ENCODE assay signal across 18 cellular contexts in genomic region chr10:30357075-30357801, GRCh38. TPM values are rescaled to one million over a fixed set of nuclear protein-coding genes. Genes with fewer than 3 reads are reported as not detected.
A peak's percentile ranks its signal among the peaks of the same experiment; 100 is the strongest.
DNase-seq lines count a peak whose midpoint lies in the region; ATAC-seq, FAIRE-seq and TF ChIP-seq lines count a peak whose summit lies in the region.
"Had no signal": no experiment of that assay in that cellular context is flagged by ENCODE, and none has a peak within 500 bp of the region (broad histone marks: within the 10 kb centered on the region; RNA-seq: fewer than 3 reads in every experiment).

No MANE protein-coding gene starts in this region.

- in situ Hi-C loops in KBM-7 (cut with MboI; ENCODE audit: low pct_unique_long_range_greater_than_20kb, low sequenced_read_pairs) = no loop called here

- H3K4me3 ChIP-seq in Peyer's patch = no peak overlapping the region
- H3K4me3 ChIP-seq: SJCRH30 had no signal

- ATAC-seq in foreskin keratinocyte (peak; percentile 17), HG03442 (IDR thresholded peaks at IDR 0.05; ENCODE audit: unreplicated experiment) (no peak)

- DNase-seq in activated effector memory CD4-positive, alpha-beta T cell treated with anti-CD3 and anti-CD28 coated beads, Interleukin-2, amount 50 U/mL, for 16 hours = peak; percentile 48
- no peak for DNase-seq in activated effector memory CD4-positive, alpha-beta T cell treated with Interleukin-2 at 50 U/mL for 16 hours
- DNase-seq in Peyer's patch (peak in 2 of 3 donors; percentile 65 to 73), foreskin keratinocyte (no peak), urothelium cell line (ENCODE audit: low spot score) (no peak), NCI-H187 treated with DMSO at 0.1 percent for 48 hours (lab: John Stamatoyannopoulos, UW) (no peak), KBM-7 (no peak)
- DNase-seq: DMS153, IMR-90, NCI-H1105 treated with DMSO at 0.1 percent for 48 hours, NCI-H2029, NCI-H2171 treated with DMSO at 0.1 percent for 48 hours, NCI-H748 treated with DMSO at 0.1 percent for 48 hours, SJCRH30 had no signal

- no peak for TF ChIP-seq CTCF in Peyer's patch (IDR thresholded peaks at IDR 0.05)
- no peak for TF ChIP-seq CTCF in foreskin keratinocyte (conservative IDR thresholded peaks at IDR 0.05)

- FAIRE-seq in urothelium cell line (lab: Jason Lieb, UNC) = peak; percentile 56
- FAIRE-seq: GM19239, H54 had no signal

- H3K4me1 ChIP-seq in Peyer's patch = peaks cover 0 to 10% (median 0%) of the 10 kb centered on the region in 4 donors
- no peaks in the 10 kb centered on the region for H3K4me1 ChIP-seq in foreskin keratinocyte
- H3K4me1 ChIP-seq: SJCRH30 had no signal

- H3K27me3 ChIP-seq in Peyer's patch = no peaks in the 10 kb centered on the region
- H3K27me3 ChIP-seq in foreskin keratinocyte = peaks cover 3% of the 10 kb centered on the region
- H3K27me3 ChIP-seq: SJCRH30 had no signal

- no peak for TF ChIP-seq POLR2A in Peyer's patch (IDR thresholded peaks at IDR 0.05)

- no peaks in the 10 kb centered on the region for H3K36me3 ChIP-seq in Peyer's patch
- H3K36me3 ChIP-seq: SJCRH30 had no signal

- H3K9me3 ChIP-seq in Peyer's patch = no peaks in the 10 kb centered on the region
- H3K9me3 ChIP-seq: SJCRH30 had no signal

- H3K27ac ChIP-seq in Peyer's patch (no peak overlapping the region), foreskin keratinocyte (no peak overlapping the region)
- H3K27ac ChIP-seq: C4-2B, SJCRH30 had no signal

RNA-seq across cellular contexts. Expression of gene MTPAP, which starts 8.2 kb away (rescaled TPM):
- total RNA-seq in Peyer's patch (10 to 100 TPM; 12.1 to 30.5 (median 17.0) TPM), foreskin keratinocyte (13.8 and 15.3 TPM in 2 replicates)
- polyA plus RNA-seq in foreskin keratinocyte = 5.2 and 5.6 TPM in 2 replicates

Comparison
In these comparisons a context has a peak if more than half of its experiments do, and no peak if none do; other contexts are left out.
1. DNase-seq: peak in activated effector memory CD4-positive, alpha-beta T cell treated with anti-CD3 and anti-CD28 coated beads, Interleukin-2, amount 50 U/mL, for 16 hours (single experiment) and Peyer's patch (2 of 3); none in activated effector memory CD4-positive, alpha-beta T cell treated with Interleukin-2 at 50 U/mL for 16 hours (single experiment), foreskin keratinocyte (0 of 2), urothelium cell line (single experiment), NCI-H187 treated with DMSO at 0.1 percent for 48 hours (single experiment) and KBM-7 (single experiment).